ENCODE assay signal across 17 cellular contexts in genomic region chr12:34292736-34293625, GRCh38.
A peak's percentile ranks its signal among the peaks of the same experiment; 100 is the strongest.
DNase-seq lines count a peak whose midpoint lies in the region; ATAC-seq and TF ChIP-seq lines count a peak whose summit lies in the region.
"Had no signal": no experiment of that assay in that cellular context is flagged by ENCODE, and none has a peak within 500 bp of the region (broad histone marks: within the 10 kb centered on the region; RNA-seq: fewer than 3 reads in every experiment).

No MANE protein-coding gene starts in this region.

- H3K4me3 ChIP-seq in dorsolateral prefrontal cortex (no peak overlapping the region), tibial artery (no peak overlapping the region)

- intact Hi-C loops in dorsolateral prefrontal cortex (cut with DNase I), result no loop called here
- intact Hi-C loops in tibial artery (cut with DNase I; ENCODE audit: low total_unique reads), result no loop called here
- intact Hi-C loops in activated T-helper 2 cell treated with anti-CD3 and anti-CD28 coated beads, Interferon-gamma antibody, Interleukin-2, Interleukin-4, amounts not matched to agents 10 μg/mL and 5 μg/mL and 100 μg/mL, durations not matched to agents 14 hours and 24 hours and 36 hours (cut with micrococcal nuclease), result no loop called here

- CTCF ChIA-PET in WTC11 (lab: Charles Lee), result no interaction called here

- H3K27me3 ChIP-seq in dorsolateral prefrontal cortex, result peaks cover 0 to 51% (median 11%) of the 10 kb centered on the region in 45 donors
- H3K27me3 ChIP-seq in tibial artery, result peaks cover 0 to 8% of the 10 kb centered on the region in 2 donors

- H3K4me1 ChIP-seq in tibial artery, result no peaks in the 10 kb centered on the region

- TF ChIP-seq CTCF in dorsolateral prefrontal cortex (IDR thresholded peaks at IDR 0.05 in 54 of 56, conservative IDR thresholded peaks at IDR 0.05 in 2 of 56; ENCODE audit: low read depth in 1 of 56, partially characterized antibody in 56 of 56), result no peak
- TF ChIP-seq CTCF in tibial artery (IDR thresholded peaks at IDR 0.05), result no peak
- TF ChIP-seq CTCF in WTC11 (IDR thresholded peaks at IDR 0.05), result no peak

- H3K9me3 Mint-ChIP-seq in activated T-cell treated with anti-CD3 and anti-CD28 coated beads, Interleukin-2, amount 50 U/mL, for 4 hours, result peaks cover 17% of the 10 kb centered on the region
- peaks cover 9 to 15% of the 10 kb centered on the region in 2 donors for H3K9me3 Mint-ChIP-seq in activated T-cell treated with anti-CD3 and anti-CD28 coated beads, Interleukin-2, amount 50 U/mL, for 72 hours
- H3K9me3 Mint-ChIP-seq in activated T-helper 2 cell treated with anti-CD3 and anti-CD28 coated beads, Interferon-gamma antibody, Interleukin-2, Interleukin-4, amounts not matched to agents 10 μg/mL and 5 μg/mL and 100 μg/mL, durations not matched to agents 14 hours and 24 hours and 36 hours, result peaks cover 82% of the 10 kb centered on the region
- peaks cover 69% of the 10 kb centered on the region for H3K9me3 Mint-ChIP-seq in WTC11

- H3K27me3 Mint-ChIP-seq in activated T-cell treated with anti-CD3 and anti-CD28 coated beads, Interleukin-2, amount 50 U/mL, for 4 hours (ENCODE audit: low read depth), result no peaks in the 10 kb centered on the region
- H3K27me3 Mint-ChIP-seq in activated T-cell treated with anti-CD3 and anti-CD28 coated beads, Interleukin-2, amount 50 U/mL, for 72 hours (ENCODE audit: low read depth), result no peaks in the 10 kb centered on the region
- H3K27me3 Mint-ChIP-seq in activated T-helper 2 cell treated with anti-CD3 and anti-CD28 coated beads, Interferon-gamma antibody, Interleukin-2, Interleukin-4, amounts not matched to agents 10 μg/mL and 5 μg/mL and 100 μg/mL, durations not matched to agents 14 hours and 24 hours and 36 hours (ENCODE audit: low read depth), result no peaks in the 10 kb centered on the region
- peaks cover 28% of the 10 kb centered on the region for H3K27me3 Mint-ChIP-seq in WTC11 (ENCODE audit: low read depth)
- H3K27me3 Mint-ChIP-seq: activated naive CD4-positive, alpha-beta T cell treated with anti-CD3 and anti-CD28 coated beads, Interleukin-2, amount 50 U/mL, for 24 hours had no signal

- peaks cover 0 to 25% (median 0%) of the 10 kb centered on the region in 3 donors for H3K9me3 ChIP-seq in tibial artery

- H3K4me1 Mint-ChIP-seq in activated T-cell treated with anti-CD3 and anti-CD28 coated beads, Interleukin-2, amount 50 U/mL, for 4 hours (ENCODE audit: low read depth), result no peaks in the 10 kb centered on the region
- H3K4me1 Mint-ChIP-seq in activated T-cell treated with anti-CD3 and anti-CD28 coated beads, Interleukin-2, amount 50 U/mL, for 72 hours (ENCODE audit: low read depth), result no peaks in the 10 kb centered on the region
- no peaks in the 10 kb centered on the region for H3K4me1 Mint-ChIP-seq in activated T-helper 2 cell treated with anti-CD3 and anti-CD28 coated beads, Interferon-gamma antibody, Interleukin-2, Interleukin-4, amounts not matched to agents 10 μg/mL and 5 μg/mL and 100 μg/mL, durations not matched to agents 14 hours and 24 hours and 36 hours (ENCODE audit: low read depth)
- no peaks in the 10 kb centered on the region for H3K4me1 Mint-ChIP-seq in WTC11
- H3K4me1 Mint-ChIP-seq: activated naive CD4-positive, alpha-beta T cell treated with anti-CD3 and anti-CD28 coated beads, Interleukin-2, amount 50 U/mL, for 24 hours had no signal

- POLR2A ChIA-PET in WTC11 (lab: Charles Lee), result no interaction called here

- DNase-seq in activated T-cell treated with anti-CD3 and anti-CD28 coated beads, Interleukin-2, amount 50 U/mL, for 4 hours, result peak; percentile 0
- no peak for DNase-seq in activated T-cell treated with anti-CD3 and anti-CD28 coated beads, Interleukin-2, amount 50 U/mL, for 72 hours
- DNase-seq in NCI-H748 treated with DMSO at 0.1 percent for 48 hours (lab: John Stamatoyannopoulos, UW) (peak; percentile 19), dorsolateral prefrontal cortex (peak in 7 of 10 donors; percentile 5 to 34 (median 24)), tibial artery (peak; percentile 6 to 47), WTC11 (ENCODE audit: low spot score) (no peak), NCI-H1048 (lab: John Stamatoyannopoulos, UW) (no peak)
- no peak for DNase-seq in activated T-helper 2 cell treated with anti-CD3 and anti-CD28 coated beads, Interferon-gamma antibody, Interleukin-2, Interleukin-4, amounts not matched to agents 10 μg/mL and 5 μg/mL and 100 μg/mL, durations not matched to agents 14 hours and 24 hours and 36 hours (ENCODE audit: low spot score)
- DNase-seq: activated CD4-positive, alpha-beta T cell treated with anti-CD3 and anti-CD28 coated beads, Interleukin-2, amount 50 U/mL, for 1 hour; AML-193; cerebellar nuclear complex; midbrain; NCI-H1105 treated with DMSO at 0.1 percent for 48 hours; NCI-H524; stimulated activated CD4-positive, alpha-beta T cell treated with anti-CD3 and anti-CD28 coated beads, Interleukin-4, amount 100 ng/mL, for 1 hour; stimulated activated naive CD4-positive, alpha-beta T cell had no signal

- H3K4me3 Mint-ChIP-seq in activated T-cell treated with anti-CD3 and anti-CD28 coated beads, Interleukin-2, amount 50 U/mL, for 4 hours, result no peak overlapping the region
- no peak overlapping the region for H3K4me3 Mint-ChIP-seq in activated T-cell treated with anti-CD3 and anti-CD28 coated beads, Interleukin-2, amount 50 U/mL, for 72 hours
- no peak overlapping the region for H3K4me3 Mint-ChIP-seq in activated T-helper 2 cell treated with anti-CD3 and anti-CD28 coated beads, Interferon-gamma antibody, Interleukin-2, Interleukin-4, amounts not matched to agents 10 μg/mL and 5 μg/mL and 100 μg/mL, durations not matched to agents 14 hours and 24 hours and 36 hours (ENCODE audit: low read depth)
- H3K4me3 Mint-ChIP-seq in WTC11, result no peak overlapping the region
- H3K4me3 Mint-ChIP-seq: activated naive CD4-positive, alpha-beta T cell treated with anti-CD3 and anti-CD28 coated beads, Interleukin-2, amount 50 U/mL, for 24 hours had no signal

- no peak for ATAC-seq in activated T-cell treated with anti-CD3 and anti-CD28 coated beads, Interleukin-2, amount 50 U/mL, for 4 hours
- ATAC-seq in activated T-cell treated with anti-CD3 and anti-CD28 coated beads, Interleukin-2, amount 50 U/mL, for 72 hours (replicated peaks in 1 of 2), result no peak
- ATAC-seq in WTC11, result no peak

- no peak overlapping the region for H3K27ac ChIP-seq in dorsolateral prefrontal cortex
- no peak overlapping the region for H3K27ac ChIP-seq in tibial artery

- H3K36me3 ChIP-seq in tibial artery, result no peaks in the 10 kb centered on the region

- H3K27ac Mint-ChIP-seq in activated T-cell treated with anti-CD3 and anti-CD28 coated beads, Interleukin-2, amount 50 U/mL, for 72 hours, result no peak overlapping the region
- H3K27ac Mint-ChIP-seq in activated T-helper 2 cell treated with anti-CD3 and anti-CD28 coated beads, Interferon-gamma antibody, Interleukin-2, Interleukin-4, amounts not matched to agents 10 μg/mL and 5 μg/mL and 100 μg/mL, durations not matched to agents 14 hours and 24 hours and 36 hours, result no peak overlapping the region
- no peak overlapping the region for H3K27ac Mint-ChIP-seq in WTC11
- H3K27ac Mint-ChIP-seq: activated naive CD4-positive, alpha-beta T cell treated with anti-CD3 and anti-CD28 coated beads, Interleukin-2, amount 50 U/mL, for 24 hours had no signal

- no peaks in the 10 kb centered on the region for H3K36me3 Mint-ChIP-seq in activated T-cell treated with anti-CD3 and anti-CD28 coated beads, Interleukin-2, amount 50 U/mL, for 4 hours (ENCODE audit: insufficient read depth)
- peaks cover 5 to 49% of the 10 kb centered on the region in 2 donors for H3K36me3 Mint-ChIP-seq in activated T-cell treated with anti-CD3 and anti-CD28 coated beads, Interleukin-2, amount 50 U/mL, for 72 hours (ENCODE audit: insufficient read depth in 2 of 2)
- no peaks in the 10 kb centered on the region for H3K36me3 Mint-ChIP-seq in activated T-helper 2 cell treated with anti-CD3 and anti-CD28 coated beads, Interferon-gamma antibody, Interleukin-2, Interleukin-4, amounts not matched to agents 10 μg/mL and 5 μg/mL and 100 μg/mL, durations not matched to agents 14 hours and 24 hours and 36 hours (ENCODE audit: low read depth)
- peaks cover 88% of the 10 kb centered on the region for H3K36me3 Mint-ChIP-seq in WTC11

TF ChIP-seq in WTC11, 78 proteins besides CTCF, POLR2A, EP300 and RAD21:
- TF ChIP-seq MXD4 (CRISPR knock-in tag; IDR thresholded peaks at IDR 0.05; ENCODE audit: borderline replicate concordance), result no peak
- TF ChIP-seq STAT6 (CRISPR knock-in tag; conservative IDR thresholded peaks at IDR 0.05; ENCODE audit: low read depth), result no peak
- no peak for TF ChIP-seq ZNF416 (CRISPR knock-in tag; IDR thresholded peaks at IDR 0.05)
- no peak for TF ChIP-seq HMGA2 (CRISPR knock-in tag; IDR thresholded peaks at IDR 0.05)
- no peak for TF ChIP-seq ELF4 (CRISPR knock-in tag; IDR thresholded peaks at IDR 0.05; ENCODE audit: low read depth)
- TF ChIP-seq ESRRA (CRISPR knock-in tag; IDR thresholded peaks at IDR 0.05; ENCODE audit: borderline replicate concordance), result no peak
- no peak for TF ChIP-seq IRF1 (CRISPR knock-in tag; IDR thresholded peaks at IDR 0.05)
- no peak for TF ChIP-seq FOXK1 (CRISPR knock-in tag; IDR thresholded peaks at IDR 0.05)

Comparison
In these comparisons a context has a peak if more than half of its experiments do, and no peak if none do; other contexts are left out.
1. DNase-seq: peak in activated T-cell treated with anti-CD3 and anti-CD28 coated beads, Interleukin-2, amount 50 U/mL, for 4 hours (single experiment), NCI-H748 treated with DMSO at 0.1 percent for 48 hours (single experiment), dorsolateral prefrontal cortex (7 of 10) and tibial artery (2 of 2); none in activated T-cell treated with anti-CD3 and anti-CD28 coated beads, Interleukin-2, amount 50 U/mL, for 72 hours (0 of 2), activated T-helper 2 cell treated with anti-CD3 and anti-CD28 coated beads, Interferon-gamma antibody, Interleukin-2, Interleukin-4, amounts not matched to agents 10 μg/mL and 5 μg/mL and 100 μg/mL, durations not matched to agents 14 hours and 24 hours and 36 hours (single experiment), WTC11 (single experiment) and NCI-H1048 (single experiment).